In genomic region chr4:86720508-86721068, GRCh38 we compare ENCODE assay signal across 2 cellular contexts.
TF ChIP-seq lines count a peak whose summit lies in the region.

No MANE protein-coding gene starts in this region.

TF ChIP-seq in IMR-90, 13 proteins besides CTCF, POLR2A, EP300 and RAD21:
- TF ChIP-seq, protein P1, sequence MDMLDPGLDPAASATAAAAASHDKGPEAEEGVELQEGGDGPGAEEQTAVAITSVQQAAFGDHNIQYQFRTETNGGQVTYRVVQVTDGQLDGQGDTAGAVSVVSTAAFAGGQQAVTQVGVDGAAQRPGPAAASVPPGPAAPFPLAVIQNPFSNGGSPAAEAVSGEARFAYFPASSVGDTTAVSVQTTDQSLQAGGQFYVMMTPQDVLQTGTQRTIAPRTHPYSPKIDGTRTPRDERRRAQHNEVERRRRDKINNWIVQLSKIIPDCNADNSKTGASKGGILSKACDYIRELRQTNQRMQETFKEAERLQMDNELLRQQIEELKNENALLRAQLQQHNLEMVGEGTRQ (IDR thresholded peaks at IDR 0.05; ENCODE audit: low read depth, low read length) = no peak

TF ChIP-seq in WTC11, 78 proteins besides CTCF, POLR2A, EP300 and RAD21:
- no peak for TF ChIP-seq ATF1 (CRISPR knock-in tag; IDR thresholded peaks at IDR 0.05)
